Comparison of ENCODE assay signal across 8 cellular contexts in the genomic region with DNA sequence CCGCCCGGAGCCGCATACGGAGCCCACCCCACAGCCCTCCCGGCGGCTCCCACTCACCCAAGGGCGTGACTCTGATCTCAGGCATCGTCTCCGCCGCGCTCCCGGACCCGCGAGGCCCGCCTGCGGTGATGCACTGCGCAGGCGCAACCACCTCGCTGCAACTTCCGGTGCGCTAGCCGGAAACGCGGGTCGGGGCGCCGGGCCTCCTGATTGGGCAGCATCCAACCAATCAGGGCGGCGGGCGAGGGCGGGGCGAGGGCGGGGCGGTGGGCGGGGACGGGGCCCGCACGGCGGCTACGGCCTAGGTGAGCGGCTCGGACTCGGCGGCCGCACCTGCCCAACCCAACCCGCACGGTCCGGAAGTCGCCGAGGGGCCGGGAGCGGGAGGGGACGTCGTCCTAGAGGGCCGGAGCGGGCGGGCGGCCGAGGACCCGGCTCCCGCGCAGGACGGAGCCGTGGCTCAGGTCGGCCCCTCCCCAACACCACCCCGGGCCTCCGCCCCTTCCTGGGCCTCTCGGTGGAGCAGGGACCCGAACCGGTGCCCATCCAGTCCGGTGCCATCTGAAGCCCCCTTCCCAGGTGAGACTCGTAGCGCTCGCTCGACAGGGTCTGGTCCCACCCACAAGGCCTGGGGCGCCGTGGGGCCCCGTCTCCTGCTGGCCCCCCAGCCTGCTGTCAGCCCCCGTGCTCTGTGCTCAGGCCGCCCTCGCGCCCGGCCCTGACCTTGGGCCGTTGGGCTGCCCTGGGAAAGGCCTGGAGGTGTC. TPM values are rescaled to one million over a fixed set of nuclear protein-coding genes. Genes with fewer than 3 reads are reported as not detected.
DNase-seq lines count a peak whose midpoint lies in the region; ATAC-seq, FAIRE-seq and TF ChIP-seq lines count a peak whose summit lies in the region.

A gene (plus strand): TSS at position 279 of the 764 bp plus-strand sequence. CDS start 2,109 bp downstream, outside the sequence.
A gene (minus strand): TSS at position 137 of the 764 bp plus-strand sequence. CDS start 52 bp downstream, at position 85.

- H3K9me3 ChIP-seq in right atrium auricular region = no peaks in the 10 kb centered on the region
- H3K9me3 ChIP-seq in uterus = no peaks in the 10 kb centered on the region

- intact Hi-C loops in uterus (cut with DNase I; ENCODE audit: low total_unique reads) = no loop called here

- TF ChIP-seq CTCF in right atrium auricular region (IDR thresholded peaks at IDR 0.05) (no peak), uterus (IDR thresholded peaks at IDR 0.05) (no peak)

- TF ChIP-seq POLR2A in GM12892 (IDR thresholded peaks at IDR 0.05; ENCODE audit: low read depth, low read length) (peak; percentile 83), uterus (IDR thresholded peaks at IDR 0.05) (peak; percentile 32 to 90)

- H3K27me3 ChIP-seq in right atrium auricular region (no peaks in the 10 kb centered on the region), uterus (no peaks in the 10 kb centered on the region)

- FAIRE-seq in GM12892 (lab: Jason Lieb, UNC) = peak; percentile 98

- DNase-seq in GM12892 (ENCODE audit: insufficient read length) (peak; percentile 99), NCI-H128 (lab: John Stamatoyannopoulos, UW; ENCODE audit: unreplicated experiment) (peak; percentile 80), T-helper 2 cell (peak; percentile 91 to 96 (median 95)), right atrium auricular region (ENCODE audit: low spot score) (peak; percentile 95), putamen (ENCODE audit: low spot score) (peak; percentile 87), uterus (peak; percentile 92 to 93)

- H3K4me1 ChIP-seq in right atrium auricular region (peaks cover 0 to 57% of the 10 kb centered on the region in 2 donors), uterus (peaks cover 8 to 54% of the 10 kb centered on the region in 2 donors)

- H3K36me3 ChIP-seq in right atrium auricular region (peaks cover 32% of the 10 kb centered on the region), uterus (no peaks in the 10 kb centered on the region)

- peak within 1 kb of the TSS; percentile 78 for H3K27ac ChIP-seq in angular gyrus (ENCODE audit: low read depth, low read length)
- peak within 1 kb of the TSS; percentile 76 to 91 for H3K27ac ChIP-seq in right atrium auricular region
- peak within 1 kb of the TSS; percentile 89 to 91 for H3K27ac ChIP-seq in uterus

- H3K4me3 ChIP-seq in right atrium auricular region (peak within 1 kb of the TSS; percentile 91 to 96), uterus (peak within 1 kb of the TSS; percentile 83 to 98)

- ATAC-seq in HG02678 (IDR thresholded peaks at IDR 0.05; ENCODE audit: unreplicated experiment) = peak; percentile 79

RNA-seq across cellular contexts. Expression of the first gene that starts in this region (rescaled TPM):
- 2.1 TPM for polyA plus RNA-seq in GM12892 (2012; ENCODE audit: missing spikeins)
- total RNA-seq in right atrium auricular region (10 to 100 TPM; 35.6 to 64.1 TPM), uterus (10 to 100 TPM in 2 of 4 donors, 1 to 10 TPM in 2; 3.5 to 23.9 (median 16.4) TPM)

RNA-seq across cellular contexts. Expression of the second gene that starts in this region (rescaled TPM):
- polyA plus RNA-seq in GM12892 (2012; ENCODE audit: missing spikeins) = 53.6 TPM
- total RNA-seq in right atrium auricular region (10 to 100 TPM; 59.6 to 65.2 TPM), uterus (100 to 1,000 TPM in 2 of 4 donors, 10 to 100 TPM in 2; 45.6 to 277 (median 130) TPM)

Comparison
In these comparisons a context has a peak if more than half of its experiments do, and no peak if none do; other contexts are left out.
1. Peak in every context shown above with its lines: DNase-seq, ATAC-seq, H3K4me3 ChIP-seq and H3K27ac ChIP-seq.